8 cellular contexts compared by ENCODE assay signal in the genomic region with DNA sequence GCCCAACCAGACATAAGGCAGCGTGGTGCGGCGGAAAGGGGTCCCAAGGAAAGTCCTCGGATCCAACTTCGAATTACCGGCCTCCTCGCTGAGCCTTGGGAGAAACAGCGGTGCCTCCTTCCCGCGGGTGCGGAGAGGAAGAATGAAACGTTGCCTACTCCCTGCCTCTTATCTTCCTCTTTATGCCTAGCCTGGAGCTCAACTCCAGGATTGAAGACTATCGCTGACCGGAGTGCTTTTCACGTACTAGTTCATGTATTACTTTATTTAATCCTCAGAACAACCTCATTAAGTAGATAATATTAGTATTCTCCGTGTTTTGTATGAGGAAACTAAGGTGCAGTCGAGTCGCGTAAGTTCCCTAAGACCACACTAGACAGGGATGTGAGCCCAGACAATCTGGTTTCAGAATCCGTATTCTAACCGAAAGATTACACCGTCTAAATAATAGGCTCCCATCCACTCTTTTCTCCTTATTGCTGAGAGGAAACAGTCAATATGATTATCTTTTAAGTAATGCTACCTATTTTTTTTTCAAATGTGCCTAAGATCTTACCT. TPM values are rescaled to one million over a fixed set of nuclear protein-coding genes. Genes with fewer than 3 reads are reported as not detected.
DNase-seq lines count a peak whose midpoint lies in the region; ATAC-seq and TF ChIP-seq lines count a peak whose summit lies in the region.

No MANE protein-coding gene starts in this region.

- peaks cover 1% of the 10 kb centered on the region for H3K27me3 Mint-ChIP-seq in dendritic cell treated with granulocyte-macrophage colony-stimulating factor and Interleukin-4, amounts not matched to agents 40 ng/mL and 50 ng/mL, for 4 days
- no peaks in the 10 kb centered on the region for H3K27me3 Mint-ChIP-seq in naive B cell

- TF ChIP-seq CTCF in GM12864 (IDR thresholded peaks at IDR 0.05; ENCODE audit: low read depth, low read length, missing control alignments), result no peak
- no peak for TF ChIP-seq CTCF in OCI-LY3 (IDR thresholded peaks at IDR 0.05; ENCODE audit: low read depth, low read length)

- intact Hi-C loops in dendritic cell treated with granulocyte-macrophage colony-stimulating factor and Interleukin-4, amounts not matched to agents 40 ng/mL and 50 ng/mL, for 4 days (cut with micrococcal nuclease), result loop anchor here (2.0 kb wide), 1 partner anchor 211 kb away; no protein-coding TSS in a partner anchor

- H4K20me1 ChIP-seq in OCI-LY3 (ENCODE audit: insufficient read depth, low read length), result no peaks in the 10 kb centered on the region

- peak overlapping the region; percentile 76 for H3K4me2 ChIP-seq in OCI-LY3 (ENCODE audit: low read length)

- DNase-seq in GM12864 (ENCODE audit: low read depth) (no peak), naive B cell (no peak), NCI-H2107 (lab: John Stamatoyannopoulos, UW) (no peak), NCI-H226 (no peak), NCI-H128 (lab: John Stamatoyannopoulos, UW; ENCODE audit: unreplicated experiment) (no peak)

- H3K9me3 Mint-ChIP-seq in dendritic cell treated with granulocyte-macrophage colony-stimulating factor and Interleukin-4, amounts not matched to agents 40 ng/mL and 50 ng/mL, for 4 days, result no peaks in the 10 kb centered on the region
- no peaks in the 10 kb centered on the region for H3K9me3 Mint-ChIP-seq in naive B cell

- ATAC-seq in naive B cell (ENCODE audit: low read depth in 2 of 2) (no peak), HG02973 (IDR thresholded peaks at IDR 0.05; ENCODE audit: unreplicated experiment) (no peak)

- H3K4me3 ChIP-seq in GM12864 (ENCODE audit: low read depth, low read length) (peak overlapping the region; percentile 64), OCI-LY3 (ENCODE audit: low read length) (peak overlapping the region; percentile 96)

- peak overlapping the region; percentile 99 for H3K27ac Mint-ChIP-seq in dendritic cell treated with granulocyte-macrophage colony-stimulating factor and Interleukin-4, amounts not matched to agents 40 ng/mL and 50 ng/mL, for 4 days
- H3K27ac Mint-ChIP-seq in naive B cell, result peak overlapping the region; percentile 77 to 98 (median 96)

- H3K4me3 Mint-ChIP-seq in dendritic cell treated with granulocyte-macrophage colony-stimulating factor and Interleukin-4, amounts not matched to agents 40 ng/mL and 50 ng/mL, for 4 days, result peak overlapping the region; percentile 96
- H3K4me3 Mint-ChIP-seq in naive B cell, result peak overlapping the region; percentile 94 to 99 (median 99)

- peaks cover 8% of the 10 kb centered on the region for H3K4me1 ChIP-seq in OCI-LY3 (ENCODE audit: low read length)

- H3K79me2 ChIP-seq in OCI-LY3 (ENCODE audit: low read length), result peaks cover 18% of the 10 kb centered on the region

- H3K4me1 Mint-ChIP-seq in dendritic cell treated with granulocyte-macrophage colony-stimulating factor and Interleukin-4, amounts not matched to agents 40 ng/mL and 50 ng/mL, for 4 days (ENCODE audit: low read depth), result peaks cover 28% of the 10 kb centered on the region
- peaks cover 14 to 35% (median 24%) of the 10 kb centered on the region in 3 donors for H3K4me1 Mint-ChIP-seq in naive B cell

- H3K36me3 Mint-ChIP-seq in dendritic cell treated with granulocyte-macrophage colony-stimulating factor and Interleukin-4, amounts not matched to agents 40 ng/mL and 50 ng/mL, for 4 days (ENCODE audit: low read depth), result peaks cover 12% of the 10 kb centered on the region
- no peaks in the 10 kb centered on the region for H3K36me3 Mint-ChIP-seq in naive B cell

- H2AFZ ChIP-seq in OCI-LY3 (ENCODE audit: low read depth, low read length), result peak overlapping the region; percentile 47

- peak overlapping the region; percentile 89 for H3K27ac ChIP-seq in OCI-LY3 (ENCODE audit: low read length)

- H3K9ac ChIP-seq in OCI-LY3 (ENCODE audit: low read length), result peak overlapping the region; percentile 88

- H3K27me3 ChIP-seq in OCI-LY3 (ENCODE audit: low read depth, low read length), result no peaks in the 10 kb centered on the region

- no peaks in the 10 kb centered on the region for H3K9me3 ChIP-seq in OCI-LY3 (ENCODE audit: insufficient read depth, low read length)

- H3K36me3 ChIP-seq in OCI-LY3 (replicated peaks; ENCODE audit: low read depth, low read length), result peaks cover 12% of the 10 kb centered on the region

RNA-seq across cellular contexts. Expression of a gene that starts 0.8 kb away (rescaled TPM):
- 10 to 100 TPM; 11.5 to 19.7 (median 16.6) TPM for polyA plus RNA-seq in naive B cell (ENCODE audit: low read depth in 6 of 6)

RNA-seq across cellular contexts. Expression of a gene that starts 29.8 kb away (rescaled TPM):
- polyA plus RNA-seq in naive B cell (ENCODE audit: low read depth in 6 of 6), result 1 to 10 TPM; 1.7 to 4.3 (median 2.3) TPM
